Comparison of ENCODE assay signal across 8 cellular contexts in the genomic region with DNA sequence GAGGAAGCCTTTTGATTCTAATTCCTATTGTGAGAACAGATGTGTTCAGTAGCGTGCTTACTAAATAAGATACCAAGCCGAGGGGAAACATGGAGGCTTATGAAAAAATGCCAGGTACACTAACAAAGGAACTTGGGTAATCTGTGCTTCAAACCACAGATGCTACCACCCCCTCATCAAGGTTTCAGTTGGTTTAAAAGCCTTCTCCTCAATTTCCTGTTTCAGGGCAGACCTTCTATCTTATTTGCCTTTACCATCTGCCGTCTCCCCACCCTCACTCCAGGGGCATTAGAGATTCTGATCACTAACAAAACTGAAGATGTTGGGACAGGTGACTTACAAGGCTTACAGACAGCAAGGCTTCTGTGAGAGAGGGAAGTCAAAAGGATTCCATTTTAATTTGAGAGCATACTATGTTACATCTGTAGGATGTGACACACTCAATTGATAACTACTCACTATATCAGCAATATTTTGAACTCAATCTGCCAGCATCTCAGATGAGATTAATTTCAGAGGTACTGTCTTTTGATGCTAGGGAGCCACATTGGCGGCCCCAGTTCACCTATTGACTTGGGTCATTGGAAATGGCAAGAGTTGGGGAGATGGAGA.
DNase-seq lines count a peak whose midpoint lies in the region; ATAC-seq lines count a peak whose summit lies in the region.

No MANE protein-coding gene starts in this region.

- no peaks in the 10 kb centered on the region for H3K27me3 ChIP-seq in MG63

- H3K4me3 ChIP-seq in MG63 = no peak overlapping the region

- no peaks in the 10 kb centered on the region for H3K36me3 ChIP-seq in MG63

- no peaks in the 10 kb centered on the region for H3K9me3 ChIP-seq in MG63

- POLR2A ChIA-PET in activated naive CD8-positive, alpha-beta T cell treated with anti-CD3 and anti-CD28 coated beads, Interleukin-2, amount 10 ng/mL, durations not matched to agents 7 days and 5 days (lab: Charles Lee) = no interaction called here

- peaks cover 9% of the 10 kb centered on the region for H3K27me3 Mint-ChIP-seq in activated naive CD8-positive, alpha-beta T cell treated with anti-CD3 and anti-CD28 coated beads, Interleukin-2, amount 10 ng/mL, durations not matched to agents 7 days and 5 days

- intact Hi-C loops in sciatic nerve (cut with DNase I) = no loop called here

- H3K9me3 Mint-ChIP-seq in activated naive CD8-positive, alpha-beta T cell treated with anti-CD3 and anti-CD28 coated beads, Interleukin-2, amount 10 ng/mL, durations not matched to agents 7 days and 5 days = peaks cover 6% of the 10 kb centered on the region

- no peak for DNase-seq in activated naive CD8-positive, alpha-beta T cell treated with anti-CD3 and anti-CD28 coated beads, Interleukin-2, amount 10 ng/mL, durations not matched to agents 7 days and 5 days
- DNase-seq in sciatic nerve (ENCODE audit: low spot score) (no peak), GOT3 (lab: John Stamatoyannopoulos, UW) (no peak), MG63 (no peak), NCI-H510A treated with DMSO at 0.1 percent for 48 hours (lab: John Stamatoyannopoulos, UW) (no peak)

- H3K36me3 Mint-ChIP-seq in activated naive CD8-positive, alpha-beta T cell treated with anti-CD3 and anti-CD28 coated beads, Interleukin-2, amount 10 ng/mL, durations not matched to agents 7 days and 5 days = peaks cover 8% of the 10 kb centered on the region

- ATAC-seq in GM18511 (IDR thresholded peaks at IDR 0.05; ENCODE audit: unreplicated experiment) (peak; percentile 92), GM21390 (IDR thresholded peaks at IDR 0.05; ENCODE audit: unreplicated experiment) (peak; percentile 81), HG03378 (IDR thresholded peaks at IDR 0.05; ENCODE audit: unreplicated experiment) (peak; percentile 80), sciatic nerve (no peak)
- peak; percentile 69 for ATAC-seq in activated naive CD8-positive, alpha-beta T cell treated with anti-CD3 and anti-CD28 coated beads, Interleukin-2, amount 10 ng/mL, durations not matched to agents 7 days and 5 days (ENCODE audit: low read depth)

- peaks cover 28% of the 10 kb centered on the region for H3K4me1 Mint-ChIP-seq in activated naive CD8-positive, alpha-beta T cell treated with anti-CD3 and anti-CD28 coated beads, Interleukin-2, amount 10 ng/mL, durations not matched to agents 7 days and 5 days

- H3K27ac Mint-ChIP-seq in activated naive CD8-positive, alpha-beta T cell treated with anti-CD3 and anti-CD28 coated beads, Interleukin-2, amount 10 ng/mL, durations not matched to agents 7 days and 5 days = peak overlapping the region; percentile 63

- peak overlapping the region; percentile 41 for H3K4me3 Mint-ChIP-seq in activated naive CD8-positive, alpha-beta T cell treated with anti-CD3 and anti-CD28 coated beads, Interleukin-2, amount 10 ng/mL, durations not matched to agents 7 days and 5 days
